8 cellular contexts compared by ENCODE assay signal in the genomic region with DNA sequence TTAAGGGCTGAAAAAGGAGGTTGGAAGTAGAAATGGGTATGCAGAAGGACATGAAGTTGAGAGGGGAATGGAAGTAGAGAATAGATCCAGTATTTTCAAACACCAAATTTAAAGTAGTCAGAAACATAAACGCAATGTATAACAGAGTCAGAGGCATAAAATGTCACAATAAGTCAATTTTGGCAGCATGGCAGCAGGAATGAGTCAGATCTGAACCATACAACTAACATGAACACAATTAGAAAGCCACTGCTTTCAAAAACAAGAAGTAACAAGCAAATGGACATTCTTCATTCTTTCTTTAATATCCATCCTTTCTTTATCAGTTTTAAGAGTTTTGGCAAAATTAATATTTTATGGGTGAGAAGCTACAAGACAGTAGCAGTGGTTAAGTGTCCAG. TPM values are rescaled to one million over a fixed set of nuclear protein-coding genes. Genes with fewer than 3 reads are reported as not detected.
DNase-seq lines count a peak whose midpoint lies in the region; ATAC-seq, FAIRE-seq and TF ChIP-seq lines count a peak whose summit lies in the region.

No MANE protein-coding gene starts in this region.

- H3K9ac ChIP-seq in KMS-11 = no peak overlapping the region

- no peaks in the 10 kb centered on the region for H3K9me3 Mint-ChIP-seq in natural killer cell treated with Interleukin-12 subunit alpha and Interleukin-12 subunit beta and Interleukin-15 and Interleukin-18, amount 100 ng/mL, for 72 hours

- H3K27me3 Mint-ChIP-seq in natural killer cell treated with Interleukin-12 subunit alpha and Interleukin-12 subunit beta and Interleukin-15 and Interleukin-18, amount 100 ng/mL, for 72 hours = no peaks in the 10 kb centered on the region

- no peaks in the 10 kb centered on the region for H3K27me3 ChIP-seq in KMS-11 (ENCODE audit: insufficient read depth, low read depth)
- no peaks in the 10 kb centered on the region for H3K27me3 ChIP-seq in adrenal gland
- no peaks in the 10 kb centered on the region for H3K27me3 ChIP-seq in small intestine (ENCODE audit: control insufficient read depth in 2 of 2, insufficient read depth in 2 of 2, low read length in 2 of 2)

- H3K27ac Mint-ChIP-seq in natural killer cell treated with Interleukin-12 subunit alpha and Interleukin-12 subunit beta and Interleukin-15 and Interleukin-18, amount 100 ng/mL, for 72 hours = peak overlapping the region; percentile 96 to 98

- no peak overlapping the region for H3K27ac ChIP-seq in KMS-11
- peak overlapping the region in 1 of 5 donors; percentile 9 for H3K27ac ChIP-seq in adrenal gland
- no peak overlapping the region for H3K27ac ChIP-seq in small intestine (ENCODE audit: low read depth in 1 of 2, low read length in 1 of 2)

- H2AFZ ChIP-seq in KMS-11 (ENCODE audit: low read depth) = no peak overlapping the region

- POLR2A ChIA-PET in GM10248 (lab: Yijun Ruan, JAX) = no interaction called here

- TF ChIP-seq CTCF in GM10248 (IDR thresholded peaks at IDR 0.05; ENCODE audit: control extremely low read depth, extremely low read depth, low read depth, missing control alignments) (no peak), KMS-11 (conservative IDR thresholded peaks at IDR 0.05; ENCODE audit: low read depth, low read length) (no peak), adrenal gland (IDR thresholded peaks at IDR 0.05) (no peak)

- FAIRE-seq in small intestine (lab: Jason Lieb, UNC) = no peak

- H3K9me3 ChIP-seq in adrenal gland (replicated peaks in 1 of 3) = no peaks in the 10 kb centered on the region
- no peaks in the 10 kb centered on the region for H3K9me3 ChIP-seq in small intestine (ENCODE audit: control insufficient read depth, low read depth)

- H3K4me2 ChIP-seq in KMS-11 = peak overlapping the region; percentile 73; the same call in 1 of the 2 replicates

- no peak overlapping the region for H3K4me3 ChIP-seq in KMS-11 (IDR thresholded peaks at IDR 0.05; ENCODE audit: insufficient read depth, low read depth, low read length)
- peak overlapping the region in 1 of 4 donors; percentile 98 for H3K4me3 ChIP-seq in adrenal gland
- no peak overlapping the region for H3K4me3 ChIP-seq in small intestine (ENCODE audit: low read depth in 1 of 2, low read length in 2 of 2)

- 23 to 48% (median 36%) methylated on average over 1 of the region's 1 CpG for WGBS in adrenal gland, 4 donors
- WGBS in small intestine, 3 donors = 68 to 80% (median 75%) methylated on average over 1 of the region's 1 CpG

- peaks cover 30% of the 10 kb centered on the region for H3K36me3 Mint-ChIP-seq in natural killer cell treated with Interleukin-12 subunit alpha and Interleukin-12 subunit beta and Interleukin-15 and Interleukin-18, amount 100 ng/mL, for 72 hours

- peak overlapping the region; percentile 97 for H3K4me3 Mint-ChIP-seq in natural killer cell treated with Interleukin-12 subunit alpha and Interleukin-12 subunit beta and Interleukin-15 and Interleukin-18, amount 100 ng/mL, for 72 hours

- no peaks in the 10 kb centered on the region for H4K20me1 ChIP-seq in KMS-11 (ENCODE audit: insufficient read depth)

- H3K36me3 ChIP-seq in KMS-11 (ENCODE audit: insufficient read depth) (no peaks in the 10 kb centered on the region), adrenal gland (replicated peaks in 1 of 2) (no peaks in the 10 kb centered on the region), small intestine (ENCODE audit: control insufficient read depth in 2 of 2, insufficient read depth in 2 of 2, low read length in 2 of 2) (no peaks in the 10 kb centered on the region)

- intact Hi-C loops in adrenal gland (cut with DNase I) = no loop called here

- H3K79me2 ChIP-seq in KMS-11 (ENCODE audit: insufficient read depth, low read depth) = peaks cover 65% of the 10 kb centered on the region

- TF ChIP-seq POLR2A in adrenal gland (IDR thresholded peaks at IDR 0.05) = no peak

- ATAC-seq in natural killer cell treated with Interleukin-12 subunit alpha and Interleukin-12 subunit beta and Interleukin-15 and Interleukin-18, amount 100 ng/mL, for 72 hours = no peak
- ATAC-seq in HG03460 (IDR thresholded peaks at IDR 0.05; ENCODE audit: unreplicated experiment) = no peak

- H3K4me1 ChIP-seq in KMS-11 (ENCODE audit: low read depth, poor library complexity, severe bottlenecking) (peaks cover 8% of the 10 kb centered on the region), adrenal gland (replicated peaks in 1 of 2) (peaks cover 13 to 34% of the 10 kb centered on the region in 2 donors), small intestine (ENCODE audit: control insufficient read depth in 2 of 2, insufficient read depth in 1 of 2, low read depth in 1 of 2, low read length in 1 of 2) (peaks cover 0 to 15% of the 10 kb centered on the region in 2 donors)

- DNase-seq in GM10248 (ENCODE audit: extremely low spot score) (peak; percentile 32), adrenal gland (peak in 4 of 7 donors; percentile 18 to 41 (median 20)), NCI-H748 (lab: John Stamatoyannopoulos, UW; ENCODE audit: unreplicated experiment) (no peak), ecto neural progenitor cell (ENCODE audit: low spot score) (no peak), small intestine (no peak)
- no peak for DNase-seq in natural killer cell treated with Interleukin-12 subunit alpha and Interleukin-12 subunit beta and Interleukin-15 and Interleukin-18, amount 100 ng/mL, for 72 hours (ENCODE audit: low spot score)

- CTCF ChIA-PET in GM10248 (lab: Yijun Ruan, JAX) = interaction anchor here (1.1 to 4.4 kb wide), 3 partner anchors 10 to 16 kb away, joined by 4 to 24 read pairs (median 4); no protein-coding TSS in a partner anchor

- peaks cover 43 to 54% of the 10 kb centered on the region in 2 donors for H3K4me1 Mint-ChIP-seq in natural killer cell treated with Interleukin-12 subunit alpha and Interleukin-12 subunit beta and Interleukin-15 and Interleukin-18, amount 100 ng/mL, for 72 hours (ENCODE audit: low read depth in 2 of 2)

RNA-seq across cellular contexts. Expression of a gene that starts 2.5 kb away (rescaled TPM):
- 10 to 100 TPM; 11.3 to 83.7 (median 31.6) TPM for total RNA-seq in adrenal gland
- 10 to 100 TPM; 34.5 to 47.6 (median 41.7) TPM for polyA plus RNA-seq in adrenal gland
- 100 to 1,000 TPM in 1 of 2 donors, 10 to 100 TPM in 1; 69.0 to 103 TPM for total RNA-seq in natural killer cell treated with Interleukin-12 subunit alpha and Interleukin-12 subunit beta and Interleukin-15 and Interleukin-18, amount 100 ng/mL, for 72 hours
- 10 to 100 TPM; 10.5 to 15.4 (median 11.9) TPM for polyA plus RNA-seq in small intestine

Comparison
In these comparisons a context has a peak if more than half of its experiments do, and no peak if none do; other contexts are left out.
1. DNase-seq: peak in GM10248 (single experiment) and adrenal gland (4 of 7); none in natural killer cell treated with Interleukin-12 subunit alpha and Interleukin-12 subunit beta and Interleukin-15 and Interleukin-18, amount 100 ng/mL, for 72 hours (single experiment), NCI-H748 (single experiment), ecto neural progenitor cell (single experiment) and small intestine (single experiment).